Comparison of ENCODE assay signal across 8 cellular contexts in genomic region chr4:156971623-156972369, GRCh38. TPM values are rescaled to one million over a fixed set of nuclear protein-coding genes. Genes with fewer than 3 reads are reported as not detected.
A peak's percentile ranks its signal among the peaks of the same experiment; 100 is the strongest.
DNase-seq lines count a peak whose midpoint lies in the region; ATAC-seq and TF ChIP-seq lines count a peak whose summit lies in the region.

A gene with protein sequence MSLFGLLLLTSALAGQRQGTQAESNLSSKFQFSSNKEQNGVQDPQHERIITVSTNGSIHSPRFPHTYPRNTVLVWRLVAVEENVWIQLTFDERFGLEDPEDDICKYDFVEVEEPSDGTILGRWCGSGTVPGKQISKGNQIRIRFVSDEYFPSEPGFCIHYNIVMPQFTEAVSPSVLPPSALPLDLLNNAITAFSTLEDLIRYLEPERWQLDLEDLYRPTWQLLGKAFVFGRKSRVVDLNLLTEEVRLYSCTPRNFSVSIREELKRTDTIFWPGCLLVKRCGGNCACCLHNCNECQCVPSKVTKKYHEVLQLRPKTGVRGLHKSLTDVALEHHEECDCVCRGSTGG (minus strand): TSS chr4:156971799. CDS start chr4:156970903, 896 bp downstream.

- CTCF ChIA-PET in activated CD8-positive, alpha-beta T cell treated with anti-CD3 and anti-CD28 coated beads, Interleukin-2, amount 10 ng/mL, durations not matched to agents 7 days and 5 days (lab: Charles Lee), result no interaction called here

- no peaks in the 10 kb centered on the region for H3K27me3 ChIP-seq in MG63
- no peaks in the 10 kb centered on the region for H3K27me3 ChIP-seq in uterus

- H3K4me1 Mint-ChIP-seq in activated CD4-positive, alpha-beta T cell treated with anti-CD3 and anti-CD28 coated beads, Interleukin-2, amount 10 ng/mL, durations not matched to agents 24 days and 14 days, result no peaks in the 10 kb centered on the region
- H3K4me1 Mint-ChIP-seq in activated CD8-positive, alpha-beta T cell treated with anti-CD3 and anti-CD28 coated beads, Interleukin-2, amount 10 ng/mL, durations not matched to agents 7 days and 5 days (ENCODE audit: low read depth), result peaks cover 5% of the 10 kb centered on the region
- H3K4me1 Mint-ChIP-seq in naive B cell, result peaks cover 11 to 20% (median 16%) of the 10 kb centered on the region in 3 donors

- H3K9me3 ChIP-seq in MG63 (no peaks in the 10 kb centered on the region), uterus (no peaks in the 10 kb centered on the region)

- H3K27me3 Mint-ChIP-seq in activated CD4-positive, alpha-beta T cell treated with anti-CD3 and anti-CD28 coated beads, Interleukin-2, amount 10 ng/mL, durations not matched to agents 24 days and 14 days, result peaks cover 45% of the 10 kb centered on the region
- peaks cover 39% of the 10 kb centered on the region for H3K27me3 Mint-ChIP-seq in activated CD8-positive, alpha-beta T cell treated with anti-CD3 and anti-CD28 coated beads, Interleukin-2, amount 10 ng/mL, durations not matched to agents 7 days and 5 days (ENCODE audit: low read depth)
- H3K27me3 Mint-ChIP-seq in naive B cell, result peaks cover 58 to 67% (median 61%) of the 10 kb centered on the region in 3 donors

- H3K36me3 ChIP-seq in MG63 (0 out of 2 replicates have a peak, but pooled peaks cover 3% of the 10 kb centered on the region), uterus (no peaks in the 10 kb centered on the region)

- peaks cover 0 to 1% of the 10 kb centered on the region in 2 donors for H3K4me1 ChIP-seq in uterus

- POLR2A ChIA-PET in activated CD8-positive, alpha-beta T cell treated with anti-CD3 and anti-CD28 coated beads, Interleukin-2, amount 10 ng/mL, durations not matched to agents 7 days and 5 days (lab: Charles Lee), result no interaction called here

- intact Hi-C loops in activated CD4-positive, alpha-beta T cell treated with anti-CD3 and anti-CD28 coated beads, Interleukin-2, amount 10 ng/mL, durations not matched to agents 24 days and 14 days (cut with micrococcal nuclease), result no loop called here
- intact Hi-C loops in uterus (cut with DNase I; ENCODE audit: low total_unique reads), result no loop called here

- TF ChIP-seq CTCF in fibroblast of villous mesenchyme (IDR thresholded peaks at IDR 0.05; ENCODE audit: insufficient read depth, low read depth, low read length) (peak; percentile 31), uterus (IDR thresholded peaks at IDR 0.05) (peak; percentile 20 to 64 (median 52))

- ATAC-seq in activated CD8-positive, alpha-beta T cell treated with anti-CD3 and anti-CD28 coated beads, Interleukin-2, amount 10 ng/mL, durations not matched to agents 7 days and 5 days, result peak; percentile 61
- peak; percentile 55 to 63 for ATAC-seq in naive B cell (ENCODE audit: low read depth in 2 of 2)
- ATAC-seq in GM21526 (IDR thresholded peaks at IDR 0.05; ENCODE audit: low FRiP score, unreplicated experiment), result no peak

- no peaks in the 10 kb centered on the region for H3K36me3 Mint-ChIP-seq in activated CD4-positive, alpha-beta T cell treated with anti-CD3 and anti-CD28 coated beads, Interleukin-2, amount 10 ng/mL, durations not matched to agents 24 days and 14 days (ENCODE audit: low read depth)
- no peaks in the 10 kb centered on the region for H3K36me3 Mint-ChIP-seq in activated CD8-positive, alpha-beta T cell treated with anti-CD3 and anti-CD28 coated beads, Interleukin-2, amount 10 ng/mL, durations not matched to agents 7 days and 5 days (ENCODE audit: low read depth)
- H3K36me3 Mint-ChIP-seq in naive B cell, result no peaks in the 10 kb centered on the region

- TF ChIP-seq POLR2A in uterus (IDR thresholded peaks at IDR 0.05), result peak; percentile 15 to 75

- peak within 1 kb of the TSS; percentile 89 to 95 for H3K27ac ChIP-seq in uterus

- H3K4me3 ChIP-seq in MG63, result peak within 1 kb of the TSS; percentile 75
- peak within 1 kb of the TSS; percentile 93 for H3K4me3 ChIP-seq in fibroblast of villous mesenchyme (ENCODE audit: low read depth, low read length)
- H3K4me3 ChIP-seq in uterus, result peak within 1 kb of the TSS; percentile 69 to 70

- no peak within 1 kb of the TSS for H3K27ac Mint-ChIP-seq in activated CD4-positive, alpha-beta T cell treated with anti-CD3 and anti-CD28 coated beads, Interleukin-2, amount 10 ng/mL, durations not matched to agents 24 days and 14 days
- no peak within 1 kb of the TSS for H3K27ac Mint-ChIP-seq in activated CD8-positive, alpha-beta T cell treated with anti-CD3 and anti-CD28 coated beads, Interleukin-2, amount 10 ng/mL, durations not matched to agents 7 days and 5 days
- peak within 1 kb of the TSS in 1 of 6 donors; percentile 26 for H3K27ac Mint-ChIP-seq in naive B cell

- peak; percentile 57 for DNase-seq in activated CD4-positive, alpha-beta T cell treated with anti-CD3 and anti-CD28 coated beads, Interleukin-2, amount 10 ng/mL, durations not matched to agents 24 days and 14 days
- DNase-seq in activated CD4-positive, alpha-beta T cell treated with anti-CD3 and anti-CD28 coated beads for 1 hour, result no peak
- peak; percentile 86 for DNase-seq in MG63
- DNase-seq in activated CD8-positive, alpha-beta T cell treated with anti-CD3 and anti-CD28 coated beads, Interleukin-2, amount 10 ng/mL, durations not matched to agents 7 days and 5 days, result no peak
- DNase-seq in fibroblast of villous mesenchyme (ENCODE audit: low read depth), result peak; percentile 72
- peak; percentile 5 for DNase-seq in naive B cell
- peak; percentile 81 to 82 for DNase-seq in uterus

- H3K9me3 Mint-ChIP-seq in activated CD4-positive, alpha-beta T cell treated with anti-CD3 and anti-CD28 coated beads, Interleukin-2, amount 10 ng/mL, durations not matched to agents 24 days and 14 days, result no peaks in the 10 kb centered on the region
- no peaks in the 10 kb centered on the region for H3K9me3 Mint-ChIP-seq in activated CD8-positive, alpha-beta T cell treated with anti-CD3 and anti-CD28 coated beads, Interleukin-2, amount 10 ng/mL, durations not matched to agents 7 days and 5 days (ENCODE audit: insufficient read depth)
- peaks cover 0 to 12% (median 0%) of the 10 kb centered on the region in 7 donors for H3K9me3 Mint-ChIP-seq in naive B cell

- H3K4me3 Mint-ChIP-seq in activated CD4-positive, alpha-beta T cell treated with anti-CD3 and anti-CD28 coated beads, Interleukin-2, amount 10 ng/mL, durations not matched to agents 24 days and 14 days, result peak within 1 kb of the TSS; percentile 16
- H3K4me3 Mint-ChIP-seq in activated CD8-positive, alpha-beta T cell treated with anti-CD3 and anti-CD28 coated beads, Interleukin-2, amount 10 ng/mL, durations not matched to agents 7 days and 5 days, result no peak within 1 kb of the TSS
- H3K4me3 Mint-ChIP-seq in naive B cell, result peak within 1 kb of the TSS; percentile 73 to 85 (median 77)

RNA-seq across cellular contexts. Expression of the gene that starts here (rescaled TPM):
- not detected in 2 replicates for total RNA-seq in activated CD4-positive, alpha-beta T cell treated with anti-CD3 and anti-CD28 coated beads, Interleukin-2, amount 10 ng/mL, durations not matched to agents 24 days and 14 days
- total RNA-seq in MG63 (2014; rRNA removed; shearing (Covaris generic); ENCODE audit: low replicate concordance), result 28.4 and 30.3 TPM in 2 replicates
- total RNA-seq in activated CD8-positive, alpha-beta T cell treated with anti-CD3 and anti-CD28 coated beads, Interleukin-2, amount 10 ng/mL, durations not matched to agents 7 days and 5 days, result not detected
- total RNA-seq in fibroblast of villous mesenchyme (145 and 184 TPM in 2 replicates), uterus (100 to 1,000 TPM in 1 of 4 donors, 10 to 100 TPM in 3; 22.5 to 103 (median 70.2) TPM)
- polyA plus RNA-seq in naive B cell (ENCODE audit: low read depth in 6 of 6), result under 1 TPM in 2 of 6 donors, not detected in 4; 0.17 to 0.45 TPM

Comparison
In these comparisons a context has a peak if more than half of its experiments do, and no peak if none do; other contexts are left out.
1. RNA of the gene that starts here (total RNA-seq): 145 to 184 TPM in fibroblast of villous mesenchyme, 22.5 to 103 TPM in uterus and 28.4 to 30.3 TPM in MG63; not detected in activated CD4-positive, alpha-beta T cell treated with anti-CD3 and anti-CD28 coated beads, Interleukin-2, amount 10 ng/mL, durations not matched to agents 24 days and 14 days and not detected in activated CD8-positive, alpha-beta T cell treated with anti-CD3 and anti-CD28 coated beads, Interleukin-2, amount 10 ng/mL, durations not matched to agents 7 days and 5 days; every median in the first group is over 10 times any median in the second.
2. Peak in DNase-seq in activated CD4-positive, alpha-beta T cell treated with anti-CD3 and anti-CD28 coated beads, Interleukin-2, amount 10 ng/mL, durations not matched to agents 24 days and 14 days; RNA of the gene not detected or under 1 TPM.
3. Peak in ATAC-seq in activated CD8-positive, alpha-beta T cell treated with anti-CD3 and anti-CD28 coated beads, Interleukin-2, amount 10 ng/mL, durations not matched to agents 7 days and 5 days; RNA of the gene not detected or under 1 TPM.
4. Peak in DNase-seq and ATAC-seq in naive B cell; RNA of the gene not detected or under 1 TPM.
5. DNase-seq: peak in MG63 (single experiment), fibroblast of villous mesenchyme (single experiment) and uterus (2 of 2); none in activated CD4-positive, alpha-beta T cell treated with anti-CD3 and anti-CD28 coated beads for 1 hour (single experiment) and activated CD8-positive, alpha-beta T cell treated with anti-CD3 and anti-CD28 coated beads, Interleukin-2, amount 10 ng/mL, durations not matched to agents 7 days and 5 days (single experiment).
6. Peak in every context shown above with its lines, with median percentiles within 50 percentile points of each other: H3K4me3 ChIP-seq.